25 cellular contexts compared by ENCODE assay signal in genomic region chr12:109269428-109269827, GRCh38. TPM values are rescaled to one million over a fixed set of nuclear protein-coding genes. Genes with fewer than 3 reads are reported as not detected.
"Had no signal": no experiment of that assay in that cellular context is flagged by ENCODE, and none has a peak within 500 bp of the region (broad histone marks: within the 10 kb centered on the region; RNA-seq: fewer than 3 reads in every experiment).

No MANE protein-coding gene starts in this region.

- DNase-seq: colonic mucosa; dermis blood vessel endothelial cell; esophagus squamous epithelium; foreskin fibroblast; lower lobe of right lung; midbrain; naive B cell; occipital lobe; sigmoid colon; stimulated activated CD4-positive, alpha-beta T cell treated with anti-CD3 and anti-CD28 coated beads, Interleukin-2, amount 100 ng/mL, for 24 hours; stimulated activated CD4-positive, alpha-beta T cell treated with anti-CD3 and anti-CD28 coated beads, Interleukin-4, amount 100 ng/mL, for 4 hours; stimulated activated naive B cell treated with anti-CD40 and anti-IgM and Interleukin-4, amounts not matched to agents 10 μg/mL and 1 μg/mL and 100 μg/mL, for 72 hours; stimulated activated naive CD8-positive, alpha-beta T cell treated with anti-CD3 and anti-CD28 coated beads, Interleukin-15, amount 100 ng/mL, for 72 hours; testis; upper lobe of right lung had no signal

- H3K4me1 ChIP-seq: colonic mucosa, esophagus squamous epithelium, lower lobe of right lung, parathyroid adenoma, prostate gland, testis, tibial nerve, upper lobe of right lung, vagina had no signal

- H3K36me3 ChIP-seq: colonic mucosa had no signal

- H3K4me3 ChIP-seq: colonic mucosa, esophagus squamous epithelium, hepatocyte, lower lobe of right lung, prostate gland, sigmoid colon, skin epidermis, testis, tibial nerve, upper lobe of right lung, vagina had no signal

- H3K9me3 ChIP-seq: colonic mucosa, esophagus squamous epithelium, prostate gland, sigmoid colon, testis, upper lobe of right lung, vagina had no signal

- H3K27ac ChIP-seq: colonic mucosa, esophagus squamous epithelium, hepatocyte, lower lobe of right lung, parathyroid adenoma, prostate gland, skin epidermis, testis, tibial nerve, upper lobe of right lung, vagina had no signal

- ATAC-seq: lower lobe of right lung; stimulated activated naive B cell treated with anti-CD40 and anti-IgM and Interleukin-4, amounts not matched to agents 10 μg/mL and 1 μg/mL and 100 μg/mL, for 72 hours; stimulated activated naive CD8-positive, alpha-beta T cell treated with anti-CD3 and anti-CD28 coated beads, Interleukin-15, amount 100 ng/mL, for 72 hours; upper lobe of right lung had no signal

RNA-seq across cellular contexts. Expression of gene FOXN4, which starts 39.7 kb away (rescaled TPM):
- total RNA-seq: colonic mucosa, dermis blood vessel endothelial cell, epithelial cell of proximal tubule, esophagus squamous epithelium, hepatocyte, kidney epithelial cell, lower lobe of right lung, renal cortical epithelial cell, subcutaneous adipose tissue, tibial nerve, upper lobe of right lung, vagina had no signal
